ENCODE assay signal across 17 cellular contexts in the genomic region with DNA sequence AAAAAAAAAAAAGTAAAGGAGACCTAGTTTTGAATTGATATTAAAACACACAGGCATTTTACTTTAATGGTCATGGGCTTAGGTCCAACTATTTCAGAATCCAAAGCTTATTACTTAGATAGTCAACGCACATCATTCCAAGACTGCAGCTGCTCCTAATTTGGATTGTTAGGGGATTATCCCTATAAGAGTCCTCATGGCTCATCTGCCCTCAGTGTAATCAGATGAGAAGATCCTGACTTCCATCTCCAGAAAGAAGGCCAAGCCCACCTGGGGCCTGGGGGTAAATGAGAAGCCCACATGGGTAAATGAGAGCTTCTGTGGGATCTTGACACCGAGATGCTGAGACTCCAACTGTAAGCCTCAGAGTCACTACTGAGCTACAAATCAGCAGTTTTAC.
DNase-seq lines count a peak whose midpoint lies in the region; ATAC-seq and TF ChIP-seq lines count a peak whose summit lies in the region.
"Had no signal": no experiment of that assay in that cellular context is flagged by ENCODE, and none has a peak within 500 bp of the region (broad histone marks: within the 10 kb centered on the region; RNA-seq: fewer than 3 reads in every experiment).

No MANE protein-coding gene starts in this region.

- H3K9me3 Mint-ChIP-seq in osteocyte (ENCODE audit: unreplicated experiment): no peaks in the 10 kb centered on the region
- H3K9me3 Mint-ChIP-seq: H9 had no signal

- no peak overlapping the region for H3K4me3 ChIP-seq in adipocyte (ENCODE audit: low read length)
- H3K4me3 ChIP-seq: BLaER1 had no signal

- H3K27me3 Mint-ChIP-seq in osteocyte (ENCODE audit: unreplicated experiment): peaks cover 2% of the 10 kb centered on the region
- H3K27me3 Mint-ChIP-seq: CD8-positive, alpha-beta memory T cell had no signal

- DNase-seq in DMS 273 (lab: John Stamatoyannopoulos, UW; ENCODE audit: unreplicated experiment) (peak; percentile 34), DMS 273 treated with DMSO at 0.1 percent for 48 hours (lab: John Stamatoyannopoulos, UW) (no peak), D341Med (ENCODE audit: low spot score) (peak; percentile 58), NCI-H524 treated with DMSO at 0.1 percent for 48 hours (lab: John Stamatoyannopoulos, UW) (peak; percentile 98), adipocyte (ENCODE audit: low read depth) (peak; percentile 7), osteocyte (ENCODE audit: extremely low spot score, unreplicated experiment) (no peak)
- DNase-seq: AML-193; Caco-2; CD8-positive, alpha-beta memory T cell; DMS153; DMS79 treated with DMSO at 0.1 percent for 48 hours; EL; GOT3; H9 had no signal

- no peaks in the 10 kb centered on the region for H3K9me3 ChIP-seq in adipocyte (ENCODE audit: control insufficient read depth, low read length)
- H3K9me3 ChIP-seq: BLaER1, Caco-2 had no signal

- no peak for TF ChIP-seq CTCF in osteocyte (IDR thresholded peaks at IDR 0.05)

- H3K27me3 ChIP-seq in adipocyte (replicated peaks; ENCODE audit: control insufficient read depth, insufficient read depth, low read length): no peaks in the 10 kb centered on the region
- H3K27me3 ChIP-seq: BLaER1 had no signal

- no peak overlapping the region for H3K4me3 Mint-ChIP-seq in osteocyte (ENCODE audit: unreplicated experiment)
- H3K4me3 Mint-ChIP-seq: CD8-positive, alpha-beta memory T cell; H9 had no signal

- peaks cover 14% of the 10 kb centered on the region for H3K4me1 Mint-ChIP-seq in osteocyte (ENCODE audit: unreplicated experiment)
- H3K4me1 Mint-ChIP-seq: CD8-positive, alpha-beta memory T cell; H9 had no signal

- ATAC-seq in GM21786 (IDR thresholded peaks at IDR 0.05; ENCODE audit: unreplicated experiment): no peak
- no peak for ATAC-seq in HG03442 (IDR thresholded peaks at IDR 0.05; ENCODE audit: unreplicated experiment)

- H3K27ac Mint-ChIP-seq in osteocyte (ENCODE audit: unreplicated experiment): no peak overlapping the region
- H3K27ac Mint-ChIP-seq: CD8-positive, alpha-beta memory T cell; H9 had no signal

- no peak overlapping the region for H3K9ac ChIP-seq in adipocyte (ENCODE audit: low read length)
- H3K9ac ChIP-seq: BLaER1 had no signal

- H3K4me1 ChIP-seq in adipocyte (ENCODE audit: control insufficient read depth, insufficient read depth, low read length): no peaks in the 10 kb centered on the region
- H3K4me1 ChIP-seq: BLaER1, Caco-2 had no signal

- H3K36me3 Mint-ChIP-seq in osteocyte (ENCODE audit: unreplicated experiment): no peaks in the 10 kb centered on the region
- H3K36me3 Mint-ChIP-seq: CD8-positive, alpha-beta memory T cell had no signal

- H3K36me3 ChIP-seq in adipocyte (ENCODE audit: control insufficient read depth, insufficient read depth, low read length, severe bottlenecking): no peaks in the 10 kb centered on the region
- H3K36me3 ChIP-seq: BLaER1 had no signal

Comparison
In these comparisons a context has a peak if more than half of its experiments do, and no peak if none do; other contexts are left out.
1. DNase-seq: peak in DMS 273 (single experiment), D341Med (single experiment), NCI-H524 treated with DMSO at 0.1 percent for 48 hours (single experiment) and adipocyte (single experiment); none in DMS 273 treated with DMSO at 0.1 percent for 48 hours (single experiment) and osteocyte (single experiment).